Comparison of ENCODE assay signal across 9 cellular contexts in genomic region chr1:28913786-28914227, GRCh38. TPM values are rescaled to one million over a fixed set of nuclear protein-coding genes. Genes with fewer than 3 reads are reported as not detected.
DNase-seq lines count a peak whose midpoint lies in the region; ATAC-seq, FAIRE-seq and TF ChIP-seq lines count a peak whose summit lies in the region.
"Had no signal": no experiment of that assay in that cellular context is flagged by ENCODE, and none has a peak within 500 bp of the region (broad histone marks: within the 10 kb centered on the region; RNA-seq: fewer than 3 reads in every experiment).

No MANE protein-coding gene starts in this region.

- H3K79me2 ChIP-seq in keratinocyte (ENCODE audit: control insufficient read depth, insufficient read depth, low read length) = peaks cover 3% of the 10 kb centered on the region

- H3K27ac ChIP-seq in keratinocyte (ENCODE audit: control insufficient read depth, insufficient read depth, low read length) (peak overlapping the region; percentile 57), substantia nigra (ENCODE audit: low read depth, low read length, poor library complexity, severe bottlenecking) (peak overlapping the region; percentile 30), thyroid gland (no peak overlapping the region)
- H3K27ac ChIP-seq: epithelial cell of prostate had no signal

- H3K4me1 ChIP-seq in keratinocyte (ENCODE audit: control insufficient read depth, extremely low read depth, insufficient read depth, low read length) (peaks cover 9% of the 10 kb centered on the region), thyroid gland (peaks cover 0 to 15% of the 10 kb centered on the region in 2 donors)

- peak overlapping the region; percentile 84 for H3K4me2 ChIP-seq in keratinocyte (ENCODE audit: control insufficient read depth, extremely low read depth, insufficient read depth, low read depth, low read length)

- H3K9ac ChIP-seq in keratinocyte (ENCODE audit: control insufficient read depth, extremely low read depth, insufficient read depth, low read length) = peak overlapping the region; percentile 79

- peaks cover 3% of the 10 kb centered on the region for H4K20me1 ChIP-seq in keratinocyte (ENCODE audit: control insufficient read depth, extremely low read depth, insufficient read depth, low read length)

- H3K27ac Mint-ChIP-seq in activated CD4-positive, alpha-beta T cell treated with anti-CD3 and anti-CD28 coated beads, Interleukin-2, amount 10 ng/mL, durations not matched to agents 24 days and 14 days = peak overlapping the region; percentile 89
- peak overlapping the region; percentile 82 for H3K27ac Mint-ChIP-seq in activated T-helper 1 cell treated with anti-CD3 and anti-CD28 coated beads, Interleukin-12 subunit alpha, Interleukin-12 subunit beta, Interleukin-2, Interleukin-4 antibody, amounts not matched to agents 30 ng/mL and 10 ng/mL and 1 ng/mL, durations not matched to agents 14 hours and 24 hours and 36 hours

- H3K27me3 ChIP-seq in keratinocyte (ENCODE audit: control insufficient read depth, extremely low read depth, insufficient read depth, low read length) = no peaks in the 10 kb centered on the region
- no peaks in the 10 kb centered on the region for H3K27me3 ChIP-seq in thyroid gland

- WGBS in thyroid gland, 2 donors = 41 to 44% methylated on average over 10 of the region's 10 CpGs

- no peak for DNase-seq in activated CD4-positive, alpha-beta T cell treated with anti-CD3 and anti-CD28 coated beads, Interleukin-2, amount 10 ng/mL, durations not matched to agents 24 days and 14 days
- DNase-seq in activated CD4-positive, alpha-beta T cell treated with anti-CD3 and anti-CD28 coated beads, Interleukin-2, amount 50 U/mL, for 4 hours = no peak
- DNase-seq in activated T-helper 1 cell treated with anti-CD3 and anti-CD28 coated beads, Interleukin-12 subunit alpha, Interleukin-12 subunit beta, Interleukin-2, Interleukin-4 antibody, amounts not matched to agents 30 ng/mL and 10 ng/mL and 1 ng/mL, durations not matched to agents 14 hours and 24 hours and 36 hours (ENCODE audit: low spot score) = no peak
- DNase-seq in keratinocyte (ENCODE audit: low read depth, low spot score) = no peak
- peak in 1 of 49 donors; percentile 72 for DNase-seq in substantia nigra (lab: John Stamatoyannopoulos, UW)
- DNase-seq in NCI-H526 (lab: John Stamatoyannopoulos, UW) = no peak
- no peak for DNase-seq in thyroid gland

- peak overlapping the region; percentile 98 for H3K4me3 Mint-ChIP-seq in activated CD4-positive, alpha-beta T cell treated with anti-CD3 and anti-CD28 coated beads, Interleukin-2, amount 10 ng/mL, durations not matched to agents 24 days and 14 days
- H3K4me3 Mint-ChIP-seq in activated T-helper 1 cell treated with anti-CD3 and anti-CD28 coated beads, Interleukin-12 subunit alpha, Interleukin-12 subunit beta, Interleukin-2, Interleukin-4 antibody, amounts not matched to agents 30 ng/mL and 10 ng/mL and 1 ng/mL, durations not matched to agents 14 hours and 24 hours and 36 hours = peak overlapping the region; percentile 78

- H3K9me3 ChIP-seq in keratinocyte (ENCODE audit: control insufficient read depth, low read depth, low read length) = no peaks in the 10 kb centered on the region
- H3K9me3 ChIP-seq in thyroid gland = no peaks in the 10 kb centered on the region

- H3K9me3 Mint-ChIP-seq in activated CD4-positive, alpha-beta T cell treated with anti-CD3 and anti-CD28 coated beads, Interleukin-2, amount 10 ng/mL, durations not matched to agents 24 days and 14 days = no peaks in the 10 kb centered on the region
- no peaks in the 10 kb centered on the region for H3K9me3 Mint-ChIP-seq in activated T-helper 1 cell treated with anti-CD3 and anti-CD28 coated beads, Interleukin-12 subunit alpha, Interleukin-12 subunit beta, Interleukin-2, Interleukin-4 antibody, amounts not matched to agents 30 ng/mL and 10 ng/mL and 1 ng/mL, durations not matched to agents 14 hours and 24 hours and 36 hours

- no peak for TF ChIP-seq POLR2A in thyroid gland (IDR thresholded peaks at IDR 0.05)

- peak overlapping the region; percentile 71 for H2AFZ ChIP-seq in keratinocyte (ENCODE audit: control insufficient read depth, low read length)

- no peaks in the 10 kb centered on the region for H3K27me3 Mint-ChIP-seq in activated CD4-positive, alpha-beta T cell treated with anti-CD3 and anti-CD28 coated beads, Interleukin-2, amount 10 ng/mL, durations not matched to agents 24 days and 14 days
- H3K27me3 Mint-ChIP-seq in activated T-helper 1 cell treated with anti-CD3 and anti-CD28 coated beads, Interleukin-12 subunit alpha, Interleukin-12 subunit beta, Interleukin-2, Interleukin-4 antibody, amounts not matched to agents 30 ng/mL and 10 ng/mL and 1 ng/mL, durations not matched to agents 14 hours and 24 hours and 36 hours (ENCODE audit: insufficient read depth) = no peaks in the 10 kb centered on the region

- H3K36me3 Mint-ChIP-seq in activated CD4-positive, alpha-beta T cell treated with anti-CD3 and anti-CD28 coated beads, Interleukin-2, amount 10 ng/mL, durations not matched to agents 24 days and 14 days (ENCODE audit: low read depth) = peaks cover 14% of the 10 kb centered on the region
- H3K36me3 Mint-ChIP-seq in activated T-helper 1 cell treated with anti-CD3 and anti-CD28 coated beads, Interleukin-12 subunit alpha, Interleukin-12 subunit beta, Interleukin-2, Interleukin-4 antibody, amounts not matched to agents 30 ng/mL and 10 ng/mL and 1 ng/mL, durations not matched to agents 14 hours and 24 hours and 36 hours (ENCODE audit: low read depth) = peaks cover 11% of the 10 kb centered on the region

- dilution Hi-C loops in keratinocyte (cut with MboI; ENCODE audit: extremely low pct_ligation_motif_present, low sequenced_read_pairs) = no loop called here

- no peaks in the 10 kb centered on the region for H3K9me1 ChIP-seq in keratinocyte (ENCODE audit: control insufficient read depth, extremely low read depth, insufficient read depth, low read length)

- intact Hi-C loops in activated CD4-positive, alpha-beta T cell treated with anti-CD3 and anti-CD28 coated beads, Interleukin-2, amount 10 ng/mL, durations not matched to agents 24 days and 14 days (cut with micrococcal nuclease) = loop anchor here (1.0 kb wide), 2 partner anchors 13 to 27 kb away; no protein-coding TSS in a partner anchor
- intact Hi-C loops in activated T-helper 1 cell treated with anti-CD3 and anti-CD28 coated beads, Interleukin-12 subunit alpha, Interleukin-12 subunit beta, Interleukin-2, Interleukin-4 antibody, amounts not matched to agents 30 ng/mL and 10 ng/mL and 1 ng/mL, durations not matched to agents 14 hours and 24 hours and 36 hours (cut with micrococcal nuclease) = loop anchor here (1.0 kb wide), 2 partner anchors 29 to 48 kb away; no protein-coding TSS in a partner anchor
- intact Hi-C loops in thyroid gland (cut with DNase I) = no loop called here

- H3K36me3 ChIP-seq in keratinocyte (ENCODE audit: control insufficient read depth in 2 of 2, extremely low read depth in 1 of 2, insufficient read depth in 2 of 2, low read length in 2 of 2) (peaks cover 0 to 3% of the 10 kb centered on the region in 2 experiments), thyroid gland (no peaks in the 10 kb centered on the region)

- peak overlapping the region; percentile 41 to 83 (median 69) for H3K4me3 ChIP-seq in keratinocyte (ENCODE audit: control insufficient read depth in 2 of 3, extremely low read depth in 1 of 3, insufficient read depth in 2 of 3, low read depth in 1 of 3, low read length in 3 of 3)
- H3K4me3 ChIP-seq in thyroid gland (replicated peaks in 1 of 3) = peak overlapping the region in 1 of 3 donors; percentile 68

- TF ChIP-seq CTCF in keratinocyte (optimal IDR thresholded peaks at IDR 0.05 in 1 of 3, IDR thresholded peaks at IDR 0.05 in 1 of 3, conservative IDR thresholded peaks at IDR 0.05 in 1 of 3; ENCODE audit: extremely low read depth in 1 of 3, insufficient read depth in 2 of 3, low read length in 3 of 3) (no peak), thyroid gland (IDR thresholded peaks at IDR 0.05) (no peak)

- no peak for FAIRE-seq in keratinocyte (lab: Jason Lieb, UNC)

- no peak for ATAC-seq in HG03135 (IDR thresholded peaks at IDR 0.05; ENCODE audit: unreplicated experiment)

- peaks cover 42% of the 10 kb centered on the region for H3K4me1 Mint-ChIP-seq in activated CD4-positive, alpha-beta T cell treated with anti-CD3 and anti-CD28 coated beads, Interleukin-2, amount 10 ng/mL, durations not matched to agents 24 days and 14 days
- peaks cover 48% of the 10 kb centered on the region for H3K4me1 Mint-ChIP-seq in activated T-helper 1 cell treated with anti-CD3 and anti-CD28 coated beads, Interleukin-12 subunit alpha, Interleukin-12 subunit beta, Interleukin-2, Interleukin-4 antibody, amounts not matched to agents 30 ng/mL and 10 ng/mL and 1 ng/mL, durations not matched to agents 14 hours and 24 hours and 36 hours (ENCODE audit: low read depth)

RNA-seq across cellular contexts. Expression of gene EPB41, which starts 0.6 kb away (rescaled TPM):
- total RNA-seq in activated CD4-positive, alpha-beta T cell treated with anti-CD3 and anti-CD28 coated beads, Interleukin-2, amount 10 ng/mL, durations not matched to agents 24 days and 14 days = 79.1 and 79.7 TPM in 2 replicates
- total RNA-seq in activated T-helper 1 cell treated with anti-CD3 and anti-CD28 coated beads, Interleukin-12 subunit alpha, Interleukin-12 subunit beta, Interleukin-2, Interleukin-4 antibody, amounts not matched to agents 30 ng/mL and 10 ng/mL and 1 ng/mL, durations not matched to agents 14 hours and 24 hours and 36 hours = 70.0 and 74.9 TPM in 2 replicates
- 16.4 to 23.6 TPM (median 21.1 TPM) in 3 replicates for polyA plus RNA-seq in keratinocyte
- polyA plus RNA-seq in keratinocyte (2011; ENCODE audit: low read depth) = 28.2 TPM
- 12.6 and 22.4 TPM in 2 replicates for polyA plus RNA-seq in keratinocyte (2011; cell fraction: cytosol; rRNA removed)
- polyA plus RNA-seq in keratinocyte (2011; cell fraction: nucleus; rRNA removed) = 44.3 and 50.2 TPM in 2 replicates
- 9.3 and 16.2 TPM in 2 replicates for polyA plus RNA-seq in keratinocyte (2012; ENCODE audit: low replicate concordance)
- polyA minus RNA-seq in keratinocyte = 25.9 to 43.2 TPM (median 29.4 TPM) in 3 replicates
- polyA minus RNA-seq in keratinocyte (2011; cell fraction: cytosol; rRNA and poly(A)+ RNA removed) = 15.5 TPM
- 32.4 and 65.4 TPM in 2 replicates for polyA minus RNA-seq in keratinocyte (2011; cell fraction: nucleus; rRNA and poly(A)+ RNA removed)
- 100 to 1,000 TPM in 1 of 4 donors, 10 to 100 TPM in 3; 59.7 to 102 (median 80.2) TPM for total RNA-seq in thyroid gland

Comparison
In these comparisons a context has a peak if more than half of its experiments do, and no peak if none do; other contexts are left out.
1. H3K27ac ChIP-seq: peak in keratinocyte (single experiment) and substantia nigra (single experiment); none in thyroid gland (0 of 3).